In the genomic region with DNA sequence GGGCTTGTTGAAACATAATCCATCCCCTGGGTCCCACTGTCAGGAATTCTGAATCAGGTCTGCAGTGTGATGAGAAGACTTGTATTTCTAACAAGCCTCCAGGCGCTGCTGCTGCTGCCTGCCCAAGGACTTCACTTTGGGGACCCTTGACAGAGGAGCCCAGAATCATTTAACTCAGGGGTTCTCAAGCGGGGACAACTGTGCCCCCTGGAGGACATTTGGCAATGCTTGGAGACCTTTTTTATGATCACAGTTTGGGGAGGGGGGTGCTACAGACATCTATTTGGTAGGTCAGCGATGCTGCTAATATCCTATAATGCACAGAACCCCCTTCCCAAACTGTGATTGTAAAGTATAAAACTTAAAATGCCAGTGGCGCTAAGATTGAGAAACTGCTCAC, we compare ENCODE assay signal across 1 cellular context.
TF ChIP-seq lines count a peak whose summit lies in the region.

No MANE protein-coding gene starts in this region.

TF ChIP-seq in GM23338, 12 proteins besides CTCF, POLR2A, EP300 and RAD21 (continued from another document):
- no peak for TF ChIP-seq ZNF462 (CRISPR knock-in tag; IDR thresholded peaks at IDR 0.05)
- no peak for TF ChIP-seq CREB1 (CRISPR knock-in tag; IDR thresholded peaks at IDR 0.05; ENCODE audit: low read depth)
- no peak for TF ChIP-seq EZH2 (IDR thresholded peaks at IDR 0.05; ENCODE audit: low read depth, unreplicated experiment)
- no peak for TF ChIP-seq EZH2phosphoT487 (IDR thresholded peaks at IDR 0.05; ENCODE audit: unreplicated experiment)
- no peak for TF ChIP-seq ZNF114 (CRISPR knock-in tag; IDR thresholded peaks at IDR 0.05)
- TF ChIP-seq STAT1 (IDR thresholded peaks at IDR 0.05; ENCODE audit: unreplicated experiment): no peak
